In genomic region chr12:86249856-86250255, GRCh38 we compare ENCODE assay signal across 19 cellular contexts. TPM values are rescaled to one million over a fixed set of nuclear protein-coding genes. Genes with fewer than 3 reads are reported as not detected.
DNase-seq lines count a peak whose midpoint lies in the region; TF ChIP-seq lines count a peak whose summit lies in the region.
"Had no signal": no experiment of that assay in that cellular context is flagged by ENCODE, and none has a peak within 500 bp of the region (broad histone marks: within the 10 kb centered on the region; RNA-seq: fewer than 3 reads in every experiment).

No MANE protein-coding gene starts in this region.

- no peaks in the 10 kb centered on the region for H3K27me3 Mint-ChIP-seq in MCF 10A (ENCODE audit: insufficient read depth, unreplicated experiment)
- H3K27me3 Mint-ChIP-seq in Caco-2 (ENCODE audit: insufficient read depth, unreplicated experiment): no peaks in the 10 kb centered on the region
- H3K27me3 Mint-ChIP-seq: type B pancreatic cell had no signal

- intact Hi-C loops in MCF 10A (cut with micrococcal nuclease) (no loop called here), mammary epithelial cell (cut with micrococcal nuclease) (no loop called here), thyroid gland (cut with DNase I) (no loop called here), Caco-2 (cut with micrococcal nuclease; ENCODE audit: unreplicated experiment) (no loop called here)

- dilution Hi-C loops in mammary epithelial cell (cut with HindIII; ENCODE audit: low sequenced_read_pairs): no loop called here

- no peak overlapping the region for H3K27ac ChIP-seq in mammary epithelial cell (ENCODE audit: insufficient read depth, low read depth, low read length)
- H3K27ac ChIP-seq in thyroid gland: peak overlapping the region; percentile 47 to 79 (median 76)
- H3K27ac ChIP-seq: PC-9, spleen had no signal

- TF ChIP-seq CTCF in MCF 10A (IDR thresholded peaks at IDR 0.05; ENCODE audit: unreplicated experiment) (no peak), mammary epithelial cell (conservative IDR thresholded peaks at IDR 0.05 in 1 of 2, IDR thresholded peaks at IDR 0.05 in 1 of 2; ENCODE audit: extremely low read depth in 1 of 2, insufficient read depth in 1 of 2, low read depth in 1 of 2, low read length in 2 of 2) (no peak), fibroblast of the aortic adventitia (IDR thresholded peaks at IDR 0.05; ENCODE audit: insufficient read depth, low read length) (no peak), thyroid gland (IDR thresholded peaks at IDR 0.05) (no peak), Caco-2 (IDR thresholded peaks at IDR 0.05; ENCODE audit: insufficient read depth in 1 of 2, low read depth in 1 of 2, low read length in 1 of 2, severe bottlenecking in 1 of 2, unreplicated experiment in 1 of 2) (no peak)

- H3K27me3 ChIP-seq in mammary epithelial cell (ENCODE audit: insufficient read depth, low read length) (no peaks in the 10 kb centered on the region), thyroid gland (no peaks in the 10 kb centered on the region), Caco-2 (replicated peaks; ENCODE audit: control insufficient read depth, insufficient read depth, low read length) (no peaks in the 10 kb centered on the region)
- H3K27me3 ChIP-seq: spleen had no signal

- POLR2A ChIA-PET in MCF 10A (lab: Yijun Ruan, JAX) (no interaction called here), Caco-2 (lab: Charles Lee) (no interaction called here)

- H3K36me3 ChIP-seq in mammary epithelial cell (ENCODE audit: insufficient read depth, low read length) (no peaks in the 10 kb centered on the region), thyroid gland (no peaks in the 10 kb centered on the region), Caco-2 (ENCODE audit: control insufficient read depth, insufficient read depth, low read length) (no peaks in the 10 kb centered on the region)
- H3K36me3 ChIP-seq: spleen had no signal

- H3K9ac ChIP-seq in mammary epithelial cell (ENCODE audit: insufficient read depth, low read length): no peak overlapping the region

- no peak overlapping the region for H3K4me2 ChIP-seq in mammary epithelial cell (ENCODE audit: insufficient read depth, low read depth, low read length)
- H3K4me2 ChIP-seq: PC-9 had no signal

- no peaks in the 10 kb centered on the region for H4K20me1 ChIP-seq in mammary epithelial cell (ENCODE audit: insufficient read depth, low read length)

- H3K9me3 Mint-ChIP-seq in MCF 10A (ENCODE audit: unreplicated experiment) (no peaks in the 10 kb centered on the region), Caco-2 (ENCODE audit: unreplicated experiment) (no peaks in the 10 kb centered on the region)
- H3K9me3 Mint-ChIP-seq: type B pancreatic cell had no signal

- H3K4me3 Mint-ChIP-seq in MCF 10A (ENCODE audit: unreplicated experiment) (no peak overlapping the region), Caco-2 (ENCODE audit: unreplicated experiment) (no peak overlapping the region)
- H3K4me3 Mint-ChIP-seq: activated CD8-positive, alpha-beta T cell treated with anti-CD3 and anti-CD28 coated beads, Interleukin-2, amount 10 ng/mL, durations not matched to agents 7 days and 5 days; natural killer cell; type B pancreatic cell had no signal

- H3K4me1 Mint-ChIP-seq in MCF 10A (ENCODE audit: insufficient read depth, unreplicated experiment): no peaks in the 10 kb centered on the region
- H3K4me1 Mint-ChIP-seq in Caco-2 (ENCODE audit: low read depth, unreplicated experiment): no peaks in the 10 kb centered on the region
- H3K4me1 Mint-ChIP-seq: natural killer cell had no signal

- H3K36me3 Mint-ChIP-seq in MCF 10A (ENCODE audit: insufficient read depth, unreplicated experiment): no peaks in the 10 kb centered on the region
- no peaks in the 10 kb centered on the region for H3K36me3 Mint-ChIP-seq in Caco-2 (ENCODE audit: insufficient read depth, unreplicated experiment)
- H3K36me3 Mint-ChIP-seq: natural killer cell, type B pancreatic cell had no signal

- H3K4me3 ChIP-seq in mammary epithelial cell (replicated peaks in 1 of 3; ENCODE audit: insufficient read depth in 1 of 3, low read depth in 2 of 3, low read length in 3 of 3) (no peak overlapping the region), fibroblast of the aortic adventitia (ENCODE audit: low read depth, low read length) (no peak overlapping the region), thyroid gland (replicated peaks in 1 of 3) (no peak overlapping the region), Caco-2 (ENCODE audit: low read depth, low read length) (no peak overlapping the region)
- H3K4me3 ChIP-seq: PC-9, spleen had no signal

- TF ChIP-seq POLR2A in thyroid gland (IDR thresholded peaks at IDR 0.05): peak in 1 of 2 donors; percentile 9

- H3K27ac Mint-ChIP-seq in MCF 10A (ENCODE audit: low read depth, unreplicated experiment): no peak overlapping the region
- H3K27ac Mint-ChIP-seq in Caco-2 (ENCODE audit: unreplicated experiment): no peak overlapping the region
- H3K27ac Mint-ChIP-seq: activated CD8-positive, alpha-beta T cell treated with anti-CD3 and anti-CD28 coated beads, Interleukin-2, amount 10 ng/mL, durations not matched to agents 7 days and 5 days; natural killer cell; type B pancreatic cell had no signal

- in situ Hi-C loops in mammary epithelial cell (cut with MboI; ENCODE audit: low sequenced_read_pairs in 2 of 2): no loop called here

- DNase-seq in MCF 10A (ENCODE audit: unreplicated experiment) (peak; percentile 5), mammary epithelial cell (no peak), LHCN-M2 (ENCODE audit: low read depth) (peak; percentile 52), fibroblast of the aortic adventitia (ENCODE audit: low read depth) (peak; percentile 33), thyroid gland (peak; percentile 37 to 38), GDM1 (lab: John Stamatoyannopoulos, UW) (no peak), dedifferentiated amniotic fluid mesenchymal stem cell (ENCODE audit: extremely low spot score) (no peak), Caco-2 (no peak)
- DNase-seq: 8988T; activated CD8-positive, alpha-beta T cell treated with anti-CD3 and anti-CD28 coated beads, Interleukin-2, amount 10 ng/mL, durations not matched to agents 7 days and 5 days; activated naive CD4-positive, alpha-beta T cell treated with Interleukin-2 at 50 U/mL for 16 hours; cerebellar nuclear complex; DMS 273 treated with DMSO at 0.1 percent for 48 hours; natural killer cell; PC-9; spleen; T-helper 2 cell had no signal

- H3K9me3 ChIP-seq in mammary epithelial cell (replicated peaks; ENCODE audit: insufficient read depth, low read length) (no peaks in the 10 kb centered on the region), thyroid gland (no peaks in the 10 kb centered on the region), Caco-2 (no peaks in the 10 kb centered on the region)
- H3K9me3 ChIP-seq: spleen had no signal

- H2AFZ ChIP-seq in mammary epithelial cell (ENCODE audit: low read depth, low read length): no peak overlapping the region
- H2AFZ ChIP-seq: PC-9 had no signal

- CTCF ChIA-PET in MCF 10A (lab: Yijun Ruan, JAX) (no interaction called here), mammary epithelial cell (lab: Charles Lee; ENCODE audit: low non-redundant PET) (interaction anchor here (0.6 kb wide), 1 partner anchor 755 kb away, joined by 11 read pairs; no protein-coding TSS in a partner anchor), Caco-2 (lab: Charles Lee) (no interaction called here)

- H3K4me1 ChIP-seq in mammary epithelial cell (ENCODE audit: insufficient read depth, low read length) (no peaks in the 10 kb centered on the region), thyroid gland (peaks cover 20 to 27% of the 10 kb centered on the region in 2 donors), Caco-2 (no peaks in the 10 kb centered on the region)
- H3K4me1 ChIP-seq: spleen had no signal

- BruUV-seq in MCF 10A (replicated peaks; lab: Mats Ljungman, UMichigan): no TSS peak
- BruUV-seq in mammary epithelial cell (replicated peaks; lab: Mats Ljungman, UMichigan): no TSS peak
- no TSS peak for BruUV-seq in Caco-2 (replicated peaks; lab: Mats Ljungman, UMichigan)

- H3K79me2 ChIP-seq in mammary epithelial cell (ENCODE audit: insufficient read depth, low read length): no peaks in the 10 kb centered on the region

RNA-seq across cellular contexts. Expression of gene MGAT4C, which starts 6.3 kb away (rescaled TPM):
- total RNA-seq in MCF 10A (2022) (0.10 TPM in 1 of 2 replicates, not detected in the other), mammary epithelial cell (not detected), LHCN-M2 (2014; rRNA removed) (under 0.01 and 0.06 TPM in 2 replicates), fibroblast of the aortic adventitia (ENCODE audit: low replicate concordance) (under 0.01 and 0.09 TPM in 2 replicates), thyroid gland (100 to 1,000 TPM in 1 of 4 donors, 10 to 100 TPM in 3; 45.1 to 113 (median 63.2) TPM), Caco-2 (2022) (not detected in 2 replicates)
- polyA plus RNA-seq in mammary epithelial cell: not detected
- polyA minus RNA-seq in mammary epithelial cell: not detected
- polyA plus RNA-seq in LHCN-M2 (2012): not detected
- total RNA-seq: activated CD8-positive, alpha-beta T cell treated with anti-CD3 and anti-CD28 coated beads, Interleukin-2, amount 10 ng/mL, durations not matched to agents 7 days and 5 days; natural killer cell; PC-9; spleen had no signal
- polyA plus RNA-seq: keratinocyte had no signal

Comparison
In these comparisons a context has a peak if more than half of its experiments do, and no peak if none do; other contexts are left out.
1. DNase-seq: peak in MCF 10A (single experiment), LHCN-M2 (single experiment), fibroblast of the aortic adventitia (single experiment) and thyroid gland (2 of 2); none in mammary epithelial cell (single experiment), GDM1 (single experiment), dedifferentiated amniotic fluid mesenchymal stem cell (single experiment) and Caco-2 (0 of 2).
2. RNA of gene MGAT4C, which starts 6.3 kb away (total RNA-seq): 45.1 to 113 TPM in thyroid gland; under 0.01 to 0.09 TPM in fibroblast of the aortic adventitia, under 0.01 to 0.06 TPM in LHCN-M2, 0.10 TPM in MCF 10A, not detected in mammary epithelial cell and not detected in Caco-2; every median in the first group is over 10 times any median in the second.